Comparison of ENCODE assay signal across 26 cellular contexts in the genomic region with DNA sequence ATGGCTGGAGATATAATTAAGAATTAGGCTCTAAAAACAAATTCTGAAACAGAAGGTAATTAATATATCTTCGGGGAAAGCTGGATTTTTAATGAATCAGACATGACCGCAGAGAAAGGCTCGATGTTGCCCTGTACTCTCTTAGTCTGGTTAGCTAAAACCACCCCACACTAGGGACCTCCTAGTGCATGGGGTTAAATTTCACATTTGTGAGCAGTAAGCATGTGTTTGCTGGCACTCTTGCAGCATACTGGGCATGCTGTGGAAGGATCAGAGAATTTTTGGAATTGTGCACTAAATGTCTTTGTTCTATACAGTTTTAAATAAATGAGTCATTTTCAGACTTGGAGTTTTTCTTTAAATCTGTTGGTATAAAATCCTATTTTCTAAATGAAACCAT.
DNase-seq lines count a peak whose midpoint lies in the region; ATAC-seq, FAIRE-seq and TF ChIP-seq lines count a peak whose summit lies in the region.
"Had no signal": no experiment of that assay in that cellular context is flagged by ENCODE, and none has a peak within 500 bp of the region (broad histone marks: within the 10 kb centered on the region; RNA-seq: fewer than 3 reads in every experiment).

No MANE protein-coding gene starts in this region.

- no peak overlapping the region for H3K27ac Mint-ChIP-seq in astrocyte (ENCODE audit: unreplicated experiment)
- H3K27ac Mint-ChIP-seq: B cell, CD14-positive monocyte, GM23338 had no signal

- no peak for ATAC-seq in HG02970 (IDR thresholded peaks at IDR 0.05; ENCODE audit: low FRiP score, unreplicated experiment)
- ATAC-seq in HG02798 (IDR thresholded peaks at IDR 0.05; ENCODE audit: poor library complexity, unreplicated experiment), result no peak
- ATAC-seq: GM23338, Panc1, SK-N-SH treated with all-trans-retinoic acid at 6 μM for 48 hours had no signal

- no peak for FAIRE-seq in astrocyte (lab: Jason Lieb, UNC)
- FAIRE-seq: GM19239, HTR-8/SVneo had no signal

- H3K9me3 ChIP-seq in astrocyte (ENCODE audit: insufficient read depth, low read depth, low read length) (no peaks in the 10 kb centered on the region), skeletal muscle satellite cell (replicated peaks; ENCODE audit: low read length) (no peaks in the 10 kb centered on the region), prostate gland (no peaks in the 10 kb centered on the region)

- peaks cover 2% of the 10 kb centered on the region for H3K9me3 Mint-ChIP-seq in astrocyte (ENCODE audit: unreplicated experiment)
- H3K9me3 Mint-ChIP-seq: GM23338 had no signal

- H3K9ac ChIP-seq in astrocyte (ENCODE audit: low read length) (no peak overlapping the region), skeletal muscle satellite cell (ENCODE audit: low read depth, low read length) (no peak overlapping the region)
- H3K9ac ChIP-seq: KMS-11 had no signal

- no peaks in the 10 kb centered on the region for H4K20me1 ChIP-seq in astrocyte (ENCODE audit: insufficient read depth, low read length)

- no peak overlapping the region for H3K27ac ChIP-seq in astrocyte (ENCODE audit: low read depth, low read length)
- H3K27ac ChIP-seq in prostate gland, result no peak overlapping the region
- H3K27ac ChIP-seq: KMS-11 had no signal

- no peak overlapping the region for H3K4me3 Mint-ChIP-seq in astrocyte (ENCODE audit: unreplicated experiment)
- H3K4me3 Mint-ChIP-seq: B cell, CD14-positive monocyte, GM23338 had no signal

- peaks cover 8% of the 10 kb centered on the region for H3K4me1 ChIP-seq in astrocyte (ENCODE audit: insufficient read depth, low read length)
- H3K4me1 ChIP-seq in skeletal muscle satellite cell (ENCODE audit: control insufficient read depth, insufficient read depth, low read length), result peaks cover 26% of the 10 kb centered on the region
- H3K4me1 ChIP-seq in prostate gland (replicated peaks), result no peaks in the 10 kb centered on the region

- no peaks in the 10 kb centered on the region for H3K79me2 ChIP-seq in astrocyte (ENCODE audit: insufficient read depth, low read length)

- H3K4me2 ChIP-seq in astrocyte (ENCODE audit: low read length) (no peak overlapping the region), skeletal muscle satellite cell (ENCODE audit: low read length) (peak overlapping the region; percentile 31)
- H3K4me2 ChIP-seq: GM23338, KMS-11 had no signal

- H3K36me3 ChIP-seq in astrocyte (ENCODE audit: insufficient read depth, low read length), result no peaks in the 10 kb centered on the region
- H3K36me3 ChIP-seq in skeletal muscle satellite cell (ENCODE audit: insufficient read depth, low read length), result no peaks in the 10 kb centered on the region
- no peaks in the 10 kb centered on the region for H3K36me3 ChIP-seq in prostate gland

- no peaks in the 10 kb centered on the region for H3K36me3 Mint-ChIP-seq in astrocyte (ENCODE audit: low read depth, unreplicated experiment)
- H3K36me3 Mint-ChIP-seq: CD14-positive monocyte had no signal

- intact Hi-C loops in prostate gland (cut with DNase I), result no loop called here

- TF ChIP-seq CTCF in astrocyte (IDR thresholded peaks at IDR 0.05; ENCODE audit: insufficient read depth, low read depth, low read length) (no peak), fibroblast of mammary gland (conservative IDR thresholded peaks at IDR 0.05; ENCODE audit: control insufficient read depth, insufficient read depth, low read depth, low read length) (no peak), prostate gland (IDR thresholded peaks at IDR 0.05) (no peak)

- peak; percentile 34 for DNase-seq in EH (ENCODE audit: low read depth)
- peak; percentile 46 for DNase-seq in astrocyte (ENCODE audit: low read depth)
- peak; percentile 8 for DNase-seq in fibroblast of mammary gland (ENCODE audit: low read depth)
- DNase-seq in prostate gland (ENCODE audit: low spot score), result no peak
- DNase-seq: DMS53, EL, GF-D8, HCEC 1CT, NCI-H1417, NCI-H1694 treated with DMSO at 0.1 percent for 48 hours, NCI-H2081 treated with DMSO at 0.1 percent for 48 hours, NCI-H2171 treated with DMSO at 0.1 percent for 48 hours, NCI-H524 treated with DMSO at 0.1 percent for 48 hours, NCI-H82, SIG-M5 had no signal

- H3K4me1 Mint-ChIP-seq in astrocyte (ENCODE audit: low read depth, unreplicated experiment), result peaks cover 16% of the 10 kb centered on the region
- H3K4me1 Mint-ChIP-seq: B cell, CD14-positive monocyte had no signal

- H3K27me3 ChIP-seq in astrocyte (ENCODE audit: insufficient read depth, low read length), result no peaks in the 10 kb centered on the region
- no peaks in the 10 kb centered on the region for H3K27me3 ChIP-seq in skeletal muscle satellite cell (ENCODE audit: control insufficient read depth, insufficient read depth, low read length)
- H3K27me3 ChIP-seq in prostate gland (replicated peaks; ENCODE audit: insufficient read depth), result no peaks in the 10 kb centered on the region

- no peaks in the 10 kb centered on the region for H3K27me3 Mint-ChIP-seq in astrocyte (ENCODE audit: low read depth, unreplicated experiment)
- H3K27me3 Mint-ChIP-seq: B cell had no signal

- WGBS in prostate gland, result 88% methylated on average over 3 of the region's 3 CpGs

- no peak overlapping the region for H2AFZ ChIP-seq in astrocyte (ENCODE audit: low read depth, low read length)
- H2AFZ ChIP-seq: GM23338 had no signal

- H3K4me3 ChIP-seq in astrocyte (ENCODE audit: insufficient read depth, low read depth, low read length), result no peak overlapping the region
- no peak overlapping the region for H3K4me3 ChIP-seq in fibroblast of mammary gland (ENCODE audit: control insufficient read depth, low read depth, low read length)
- H3K4me3 ChIP-seq in skeletal muscle satellite cell (ENCODE audit: low read length), result no peak overlapping the region
- no peak overlapping the region for H3K4me3 ChIP-seq in prostate gland
- H3K4me3 ChIP-seq: GM23338 had no signal

- TF ChIP-seq POLR2A in prostate gland (IDR thresholded peaks at IDR 0.05), result no peak
